ENCODE assay signal across 9 cellular contexts in the genomic region with DNA sequence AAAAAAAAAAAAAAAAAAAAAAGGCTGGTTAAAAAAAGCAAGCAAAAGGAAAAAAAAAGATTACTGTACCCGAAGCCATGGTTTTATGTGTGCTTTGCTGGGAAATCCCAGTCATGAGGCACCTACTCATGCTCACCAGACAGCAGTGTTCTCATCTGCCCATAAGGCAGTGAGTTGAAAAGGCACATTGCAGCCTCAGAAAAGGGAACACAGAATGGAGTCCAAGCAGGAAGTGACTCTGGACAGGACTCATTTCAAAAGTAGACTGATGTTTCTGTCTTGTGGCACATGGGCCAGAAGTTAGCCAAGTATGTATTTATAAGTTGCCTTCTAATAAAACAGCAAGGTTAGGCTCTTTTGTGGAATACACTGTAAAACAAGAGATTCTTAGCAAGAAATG. TPM values are rescaled to one million over a fixed set of nuclear protein-coding genes. Genes with fewer than 3 reads are reported as not detected.
DNase-seq lines count a peak whose midpoint lies in the region; ATAC-seq and TF ChIP-seq lines count a peak whose summit lies in the region.
"Had no signal": no experiment of that assay in that cellular context is flagged by ENCODE, and none has a peak within 500 bp of the region (broad histone marks: within the 10 kb centered on the region; RNA-seq: fewer than 3 reads in every experiment).

No MANE protein-coding gene starts in this region.

- H3K4me1 ChIP-seq in GM23338 (ENCODE audit: insufficient read depth) (no peaks in the 10 kb centered on the region), colonic mucosa (no peaks in the 10 kb centered on the region)
- H3K4me1 ChIP-seq: SJSA1 had no signal

- H3K36me3 Mint-ChIP-seq in IgD-negative memory B cell: peaks cover 10% of the 10 kb centered on the region
- H3K36me3 Mint-ChIP-seq in chondrocyte (ENCODE audit: low read depth): peaks cover 13% of the 10 kb centered on the region
- peaks cover 72% of the 10 kb centered on the region for H3K36me3 Mint-ChIP-seq in GM23338 (ENCODE audit: low read depth)

- H3K9me2 ChIP-seq in GM23338 (ENCODE audit: insufficient read depth): no peaks in the 10 kb centered on the region

- no peaks in the 10 kb centered on the region for H3F3A ChIP-seq in GM23338 (replicated peaks; ENCODE audit: low read depth)

- no peak overlapping the region for H3K9ac ChIP-seq in colonic mucosa (ENCODE audit: low read depth in 2 of 2, low read length in 2 of 2)

- DNase-seq in chondrocyte (ENCODE audit: low spot score) (no peak), GM23338 (ENCODE audit: low spot score) (no peak), colonic mucosa (no peak), superior temporal gyrus (ENCODE audit: extremely low spot score) (no peak)
- peak; percentile 42 for DNase-seq in stimulated activated CD8-positive, alpha-beta memory T cell treated with anti-CD3 and anti-CD28 coated beads, Interleukin-4, amount 100 ng/mL, for 48 hours

- TF ChIP-seq CTCF in chondrocyte (IDR thresholded peaks at IDR 0.05) (no peak), GM23338 (conservative IDR thresholded peaks at IDR 0.05; ENCODE audit: low read depth in 2 of 2) (no peak), colonic mucosa (IDR thresholded peaks at IDR 0.05) (no peak)

- no peak overlapping the region for H2AFZ ChIP-seq in GM23338

- intact Hi-C loops in colonic mucosa (cut with DNase I): no loop called here

- H3K4me1 Mint-ChIP-seq in IgD-negative memory B cell: peaks cover 41 to 49% (median 48%) of the 10 kb centered on the region in 3 donors
- H3K4me1 Mint-ChIP-seq in chondrocyte (ENCODE audit: low read depth): no peaks in the 10 kb centered on the region
- peaks cover 13% of the 10 kb centered on the region for H3K4me1 Mint-ChIP-seq in GM23338

- H3K4me3 Mint-ChIP-seq in IgD-negative memory B cell (peak overlapping the region; percentile 16 to 73 (median 48)), chondrocyte (ENCODE audit: unreplicated experiment) (no peak overlapping the region), GM23338 (no peak overlapping the region)

- H3K36me3 ChIP-seq in GM23338 (ENCODE audit: insufficient read depth) (peaks cover 15% of the 10 kb centered on the region; the same call in 1 of the 2 replicates), colonic mucosa (no peaks in the 10 kb centered on the region)

- ATAC-seq in GM18511 (IDR thresholded peaks at IDR 0.05; ENCODE audit: unreplicated experiment) (peak; percentile 83), GM21529 (IDR thresholded peaks at IDR 0.05; ENCODE audit: unreplicated experiment) (peak; percentile 78), GM23338 (no peak)

- H3K27me3 Mint-ChIP-seq in IgD-negative memory B cell (peaks cover 1% of the 10 kb centered on the region), chondrocyte (ENCODE audit: low read depth) (no peaks in the 10 kb centered on the region), GM23338 (ENCODE audit: insufficient read depth, low read depth, poor library complexity) (peaks cover 4% of the 10 kb centered on the region)

- peak overlapping the region; percentile 91 to 99 (median 94) for H3K27ac Mint-ChIP-seq in IgD-negative memory B cell
- peak overlapping the region; percentile 17 for H3K27ac Mint-ChIP-seq in chondrocyte (ENCODE audit: unreplicated experiment)
- H3K27ac Mint-ChIP-seq in GM23338: no peak overlapping the region

- H3K9me3 Mint-ChIP-seq in IgD-negative memory B cell (peaks cover 0 to 1% (median 0%) of the 10 kb centered on the region in 3 donors), chondrocyte (ENCODE audit: low read depth) (no peaks in the 10 kb centered on the region), GM23338 (no peaks in the 10 kb centered on the region)

- H3K27ac ChIP-seq in GM23338 (ENCODE audit: low read depth) (no peak overlapping the region), colonic mucosa (no peak overlapping the region)
- H3K27ac ChIP-seq: SJSA1 had no signal

- no peaks in the 10 kb centered on the region for H3K79me2 ChIP-seq in GM23338 (replicated peaks; ENCODE audit: insufficient read depth)

- H3K27me3 ChIP-seq in GM23338 (ENCODE audit: insufficient read depth) (no peaks in the 10 kb centered on the region), colonic mucosa (no peaks in the 10 kb centered on the region)
- H3K27me3 ChIP-seq: SJSA1 had no signal

- H3K9me3 ChIP-seq in colonic mucosa: no peaks in the 10 kb centered on the region
- H3K9me3 ChIP-seq: SJSA1 had no signal

- H3K4me2 ChIP-seq in GM23338: no peak overlapping the region

- H3K4me3 ChIP-seq in GM23338 (no peak overlapping the region), colonic mucosa (no peak overlapping the region)
- H3K4me3 ChIP-seq: SJSA1 had no signal

- H4K20me1 ChIP-seq in GM23338 (replicated peaks; ENCODE audit: insufficient read depth): no peaks in the 10 kb centered on the region; the same call in 1 of the 2 replicates

TF ChIP-seq in GM23338, 12 proteins besides CTCF, POLR2A, EP300 and RAD21:
- TF ChIP-seq ZNF331 (CRISPR knock-in tag; IDR thresholded peaks at IDR 0.05; ENCODE audit: low read depth) (no peak), EZH2phosphoT487 (IDR thresholded peaks at IDR 0.05; ENCODE audit: unreplicated experiment) (no peak), CREB1 (CRISPR knock-in tag; IDR thresholded peaks at IDR 0.05; ENCODE audit: low read depth) (no peak)

RNA-seq across cellular contexts. Expression of gene PDSS1, which starts 40.2 kb away (rescaled TPM):
- 2.8 TPM for polyA plus RNA-seq in IgD-negative memory B cell
- total RNA-seq in chondrocyte: 2.9 to 7.1 TPM (median 3.6 TPM) in 3 replicates
- 17.7 and 21.5 TPM in 2 replicates for total RNA-seq in GM23338 (2014; rRNA removed; shearing (Covaris generic))
- polyA plus RNA-seq in GM23338 (2016; fragmentation: Nextera tagmentation; extraction: Ambion mirVana): 21.0 and 26.2 TPM in 2 replicates
- 10 to 100 TPM; 20.6 to 35.5 TPM for total RNA-seq in colonic mucosa

Comparison
In these comparisons a context has a peak if more than half of its experiments do, and no peak if none do; other contexts are left out.
1. H3K4me3 Mint-ChIP-seq: peak in IgD-negative memory B cell (4 of 4); none in chondrocyte (single experiment) and GM23338 (single experiment).